ENCODE assay signal across 25 cellular contexts in the genomic region with DNA sequence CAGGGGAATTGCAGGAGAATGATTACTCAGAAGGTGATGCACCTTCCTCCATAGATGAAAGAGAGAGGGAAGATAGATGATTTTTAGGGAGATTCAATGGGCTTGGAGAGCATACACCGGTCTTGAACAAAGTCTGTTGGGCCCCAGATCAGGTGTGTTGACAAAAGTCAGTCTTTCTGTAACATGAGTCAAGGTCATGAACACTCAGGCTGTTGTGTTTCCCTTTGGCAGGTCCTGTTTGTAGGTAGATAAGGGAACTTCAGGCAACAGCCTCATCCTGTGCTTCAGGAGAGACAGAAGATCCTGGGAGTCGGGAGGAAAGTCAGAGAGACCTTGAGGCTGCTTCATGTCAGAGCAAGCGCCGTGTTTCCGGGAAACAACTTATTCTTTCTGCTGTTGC.
"Had no signal": no experiment of that assay in that cellular context is flagged by ENCODE, and none has a peak within 500 bp of the region (broad histone marks: within the 10 kb centered on the region; RNA-seq: fewer than 3 reads in every experiment).

No MANE protein-coding gene starts in this region.

- H3K4me1 ChIP-seq: adrenal gland, gastroesophageal sphincter, prostate gland, upper lobe of left lung, vagina had no signal

- H3K36me3 ChIP-seq: adrenal gland, cardiac muscle cell, gastroesophageal sphincter, ovary, prostate gland, upper lobe of left lung, vagina had no signal

- DNase-seq: activated CD4-positive, alpha-beta T cell treated with anti-CD3 and anti-CD28 coated beads for 4 hours; activated CD4-positive, alpha-beta T cell treated with anti-CD3 and anti-CD28 coated beads, Interleukin-2, amount 50 U/mL, for 4 hours; activated effector memory CD4-positive, alpha-beta T cell treated with anti-CD3 and anti-CD28 coated beads, Interleukin-2, amount 50 U/mL, for 16 hours; activated naive CD4-positive, alpha-beta T cell treated with anti-CD3 and anti-CD28 coated beads for 36 hours; activated naive CD8-positive, alpha-beta T cell treated with anti-CD3 and anti-CD28 coated beads for 36 hours; activated T-cell treated with anti-CD3 and anti-CD28 coated beads, Interleukin-2, amount 50 U/mL, for 1 hour; adrenal gland; aorta; hippocampal formation; left colon; naive B cell; ovary; retina; stimulated activated CD4-positive, alpha-beta T cell treated with anti-CD3 and anti-CD28 coated beads, Interleukin-12 subunit alpha, Interleukin-12 subunit beta, amount 100 ng/mL, for 4 hours; stimulated activated CD4-positive, alpha-beta T cell treated with anti-CD3 and anti-CD28 coated beads, Interleukin-4, amount 100 ng/mL, for 1 hour; stimulated activated naive CD8-positive, alpha-beta T cell treated with anti-CD3 and anti-CD28 coated beads, Interleukin-15, amount 100 ng/mL, for 72 hours; substantia nigra; upper lobe of left lung had no signal

- H3K27me3 ChIP-seq: adrenal gland, body of pancreas, cardiac muscle cell, ovary, upper lobe of left lung, vagina had no signal

- H3K27ac ChIP-seq: adrenal gland, body of pancreas, cardiac muscle cell, gastroesophageal sphincter, ovary, prostate gland, skin epidermis, upper lobe of left lung, vagina, VCaP had no signal

- H3K9me3 ChIP-seq: adrenal gland, body of pancreas, gastroesophageal sphincter, ovary, prostate gland, upper lobe of left lung, vagina had no signal

- H3K4me3 ChIP-seq: adrenal gland, body of pancreas, cardiac muscle cell, gastroesophageal sphincter, ovary, prostate gland, skin epidermis, upper lobe of left lung, vagina had no signal
